Comparison of ENCODE assay signal across 8 cellular contexts in genomic region chrX:47030339-47030738, GRCh38. TPM values are rescaled to one million over a fixed set of nuclear protein-coding genes. Genes with fewer than 3 reads are reported as not detected.
DNase-seq lines count a peak whose midpoint lies in the region; ATAC-seq, FAIRE-seq and TF ChIP-seq lines count a peak whose summit lies in the region.

No MANE protein-coding gene starts in this region.

- BruUV-seq in K562 (replicated peaks; lab: Mats Ljungman, UMichigan), result no TSS peak

- CTCF ChIA-PET in K562 (lab: Yijun Ruan, JAX; ENCODE audit: low intra/inter-chr PET ratio), result interaction anchor here (0.6 to 0.9 kb wide), 3 partner anchors 163 to 650 kb away, joined by 3 read pairs; partner anchors contain the start of gene SLC9A7

- DNase-seq in CMK (ENCODE audit: low read depth) (peak; percentile 18), H4 (ENCODE audit: low spot score) (peak; percentile 28), NCI-H460 (ENCODE audit: extremely low read depth, low read depth) (peak; percentile 63), K562 (ENCODE audit: extremely low read depth in 1 of 4, low spot score in 3 of 4) (peak; percentile 30 to 69 (median 37)), kidney (no peak), vagina (ENCODE audit: extremely low spot score in 2 of 2) (no peak)
- no peak for DNase-seq in activated T-cell treated with anti-CD3 and anti-CD28 coated beads, Interleukin-2, amount 50 U/mL, for 48 hours

- H3K27ac ChIP-seq in K562 (ENCODE audit: extremely low read depth, low read depth, low read length), result no peak overlapping the region
- no peak overlapping the region for H3K27ac ChIP-seq in kidney (ENCODE audit: low read depth in 2 of 2, low read length in 2 of 2)
- no peak overlapping the region for H3K27ac ChIP-seq in vagina

- H3K27me3 ChIP-seq in K562 (ENCODE audit: control insufficient read depth in 2 of 2, insufficient read depth in 2 of 2, low read length in 2 of 2), result no peaks in the 10 kb centered on the region
- no peaks in the 10 kb centered on the region for H3K27me3 ChIP-seq in vagina

- H3K9ac ChIP-seq in K562 (ENCODE audit: insufficient read depth in 1 of 2, low read depth in 2 of 2, low read length in 2 of 2), result no peak overlapping the region
- H3K9ac ChIP-seq in kidney (ENCODE audit: low read length in 2 of 2), result no peak overlapping the region

- TF ChIP-seq EP300 in K562 (IDR thresholded peaks at IDR 0.05; ENCODE audit: low read length), result no peak

- intact Hi-C loops in K562 (cut with micrococcal nuclease) (loop anchor here (1.0 kb wide), 1 partner anchor 271 kb away; the partner anchor contains the start of gene SLC9A7), kidney (cut with DNase I) (no loop called here), vagina (cut with DNase I) (no loop called here)

- TF ChIP-seq POLR2A in K562 (conservative IDR thresholded peaks at IDR 0.05), result no peak
- no peak for TF ChIP-seq POLR2A in vagina (IDR thresholded peaks at IDR 0.05)

- TF ChIP-seq RAD21 in K562 (CRISPR knock-in tag; conservative IDR thresholded peaks at IDR 0.05 in 1 of 2, IDR thresholded peaks at IDR 0.05 in 1 of 2), result peak; percentile 43 to 74

- H2AFZ ChIP-seq in K562 (ENCODE audit: low read depth, low read length), result no peak overlapping the region

- TF ChIP-seq CTCF in K562 (IDR thresholded peaks at IDR 0.05 in 2 of 3, conservative IDR thresholded peaks at IDR 0.05 in 1 of 3; ENCODE audit: insufficient read depth in 2 of 3, low read depth in 1 of 3, low read length in 3 of 3), result peak; percentile 40 to 65 (median 46); a peak in 4 of 6 replicates
- TF ChIP-seq CTCF in kidney (IDR thresholded peaks at IDR 0.05; ENCODE audit: borderline replicate concordance, extremely low read depth, insufficient read depth), result peak; percentile 33
- peak; percentile 14 to 62 (median 37) for TF ChIP-seq CTCF in vagina (IDR thresholded peaks at IDR 0.05)

- H3K4me3 ChIP-seq in K562 (no peak overlapping the region), kidney (ENCODE audit: low read length in 2 of 2) (no peak overlapping the region), vagina (no peak overlapping the region)

- no peaks in the 10 kb centered on the region; the same call in 2 of the 3 replicates for H3K36me3 ChIP-seq in K562 (ENCODE audit: control insufficient read depth, insufficient read depth, low read length)
- H3K36me3 ChIP-seq in kidney (ENCODE audit: control insufficient read depth in 1 of 2, insufficient read depth in 2 of 2, low read length in 2 of 2), result peaks cover 0 to 4% of the 10 kb centered on the region in 2 donors
- no peaks in the 10 kb centered on the region for H3K36me3 ChIP-seq in vagina

- no peaks in the 10 kb centered on the region for H3K79me2 ChIP-seq in K562 (ENCODE audit: control insufficient read depth, insufficient read depth, low read length)

- FAIRE-seq in K562 (lab: Jason Lieb, UNC) (peak; percentile 35), kidney (lab: Jason Lieb, UNC) (peak; percentile 99)

- in situ Hi-C loops in K562 (cut with MboI), result no loop called here

- ATAC-seq in K562 (peak; percentile 56; the same call in 2 of the 3 replicates), GM18907 (IDR thresholded peaks at IDR 0.05; ENCODE audit: unreplicated experiment) (no peak)

- no peaks in the 10 kb centered on the region for H3K4me1 ChIP-seq in K562 (replicated peaks in 1 of 2; ENCODE audit: control insufficient read depth in 2 of 2, insufficient read depth in 2 of 2, low read length in 2 of 2)
- no peaks in the 10 kb centered on the region for H3K4me1 ChIP-seq in kidney (ENCODE audit: control insufficient read depth in 1 of 2, insufficient read depth in 1 of 2, low read depth in 1 of 2, low read length in 2 of 2)
- no peaks in the 10 kb centered on the region for H3K4me1 ChIP-seq in vagina

- H3K9me3 ChIP-seq in K562 (replicated peaks; ENCODE audit: control insufficient read depth, insufficient read depth, low read depth, low read length), result no peaks in the 10 kb centered on the region
- no peaks in the 10 kb centered on the region for H3K9me3 ChIP-seq in kidney (ENCODE audit: control insufficient read depth in 1 of 2, low read length in 2 of 2)
- no peaks in the 10 kb centered on the region for H3K9me3 ChIP-seq in vagina

- POLR2A ChIA-PET in K562 (lab: Yijun Ruan, JAX), result interaction anchor here (0.6 kb wide), 2 partner anchors 18 to 129 kb away, joined by 3 read pairs; no protein-coding TSS in a partner anchor

- H3K9me1 ChIP-seq in K562 (ENCODE audit: control insufficient read depth, insufficient read depth, low read length), result no peaks in the 10 kb centered on the region

- H4K20me1 ChIP-seq in K562 (replicated peaks; ENCODE audit: control insufficient read depth, insufficient read depth, low read length), result no peaks in the 10 kb centered on the region

- no peak overlapping the region for H3K4me2 ChIP-seq in K562 (ENCODE audit: insufficient read depth, low read length)

TF ChIP-seq in K562, 482 proteins besides CTCF, POLR2A, EP300 and RAD21:
- TF ChIP-seq SMC3 (conservative IDR thresholded peaks at IDR 0.05; ENCODE audit: insufficient read depth, low read depth, low read length) (peak; percentile 39; the same call in 1 of the 2 replicates), NKRF (IDR thresholded peaks at IDR 0.05; ENCODE audit: borderline replicate concordance) (no peak)

RNA-seq across cellular contexts. Expression of gene RGN, which starts 47.9 kb away (rescaled TPM):
- not detected in 2 replicates for total RNA-seq in H4 (2014; rRNA removed; shearing (Covaris generic))
- not detected in 2 replicates for total RNA-seq in NCI-H460 (2014; rRNA removed; shearing (Covaris generic))
- not detected in 2 replicates for polyA plus RNA-seq in NCI-H460 (2014; cell fraction: nucleus; rRNA removed)
- not detected in 2 replicates for total RNA-seq in K562 (2011; cell fraction: chromatin; rRNA removed; ENCODE audit: low replicate concordance)
- not detected in 2 replicates for total RNA-seq in K562 (2011; cell fraction: nucleolus; rRNA removed)
- not detected in 2 replicates for total RNA-seq in K562 (2011; cell fraction: nucleoplasm; rRNA removed)
- total RNA-seq in K562 (2014; rRNA removed), result not detected in 2 replicates
- total RNA-seq in K562 (2014; rRNA removed; fragmentation: Illumina TruSeq; extraction: Trizol), result not detected in 2 replicates
- total RNA-seq in K562 (2015; rRNA removed; fragmentation: Illumina TruSeq; extraction: Trizol), result not detected in 2 replicates
- total RNA-seq in K562 (2021), result 0.27 TPM in 1 of 2 replicates, not detected in the other
- polyA plus RNA-seq in K562 (2011; rRNA removed), result not detected in 2 replicates
- not detected in 2 replicates for polyA plus RNA-seq in K562 (2011; cell fraction: cytosol; rRNA removed)
- not detected in 2 replicates for polyA plus RNA-seq in K562 (2011; cell fraction: nucleus; rRNA removed)
- 0.08 TPM in 1 of 2 replicates, not detected in the other for polyA plus RNA-seq in K562 (2012)
- polyA plus RNA-seq in K562 (2014; fragmentation: Illumina TruSeq; extraction: Trizol), result not detected in 2 replicates
- polyA plus RNA-seq in K562 (2014; fragmentation: Nextera tagmentation; extraction: Ambion mirVana), result not detected
- polyA plus RNA-seq in K562 (2014; rRNA removed), result not detected in 2 replicates
- polyA minus RNA-seq in K562 (2011; rRNA and poly(A)+ RNA removed), result not detected in 2 replicates
- not detected in 2 replicates for polyA minus RNA-seq in K562 (2011; cell fraction: cytosol; rRNA and poly(A)+ RNA removed)
- not detected in 2 replicates for polyA minus RNA-seq in K562 (2011; cell fraction: nucleus; rRNA and poly(A)+ RNA removed)
- 11.9 TPM for total RNA-seq in kidney
- 89.1 TPM for polyA plus RNA-seq in kidney (ENCODE audit: insufficient read depth, low read depth, low replicate concordance)
- 4.7 TPM for total RNA-seq in vagina

Comparison
In these comparisons a context has a peak if more than half of its experiments do, and no peak if none do; other contexts are left out.
1. DNase-seq: peak in CMK (single experiment), H4 (single experiment), NCI-H460 (single experiment) and K562 (4 of 4); none in kidney (single experiment), vagina (0 of 2) and activated T-cell treated with anti-CD3 and anti-CD28 coated beads, Interleukin-2, amount 50 U/mL, for 48 hours (0 of 2).
2. Peak in every context shown above with its lines, with median percentiles within 50 percentile points of each other: CTCF ChIP-seq.